In genomic region chr20:57306747-57307146, GRCh38 we compare ENCODE assay signal across 26 cellular contexts. TPM values are rescaled to one million over a fixed set of nuclear protein-coding genes. Genes with fewer than 3 reads are reported as not detected.
"Had no signal": no experiment of that assay in that cellular context is flagged by ENCODE, and none has a peak within 500 bp of the region (broad histone marks: within the 10 kb centered on the region; RNA-seq: fewer than 3 reads in every experiment).

No MANE protein-coding gene starts in this region.

- H3K36me3 Mint-ChIP-seq: immature natural killer cell; natural killer cell treated with Interleukin-12 subunit alpha and Interleukin-12 subunit beta and Interleukin-15 and Interleukin-18, amount 100 ng/mL, for 72 hours; neural progenitor cell had no signal

- H3K27ac Mint-ChIP-seq: effector memory CD8-positive, alpha-beta T cell; immature natural killer cell; natural killer cell treated with Interleukin-12 subunit alpha and Interleukin-12 subunit beta and Interleukin-15 and Interleukin-18, amount 100 ng/mL, for 72 hours; neural progenitor cell had no signal

- H3K9me3 ChIP-seq: gastroesophageal sphincter, ovary, right atrium auricular region, sigmoid colon, stomach, thoracic aorta, transverse colon had no signal

- H3K36me3 ChIP-seq: gastroesophageal sphincter, neural progenitor cell, ovary, right atrium auricular region, sigmoid colon, stomach, thoracic aorta, transverse colon had no signal

- H3K4me3 Mint-ChIP-seq: effector memory CD8-positive, alpha-beta T cell; immature natural killer cell; natural killer cell treated with Interleukin-12 subunit alpha and Interleukin-12 subunit beta and Interleukin-15 and Interleukin-18, amount 100 ng/mL, for 72 hours; neural progenitor cell had no signal

- H3K4me3 ChIP-seq: gastroesophageal sphincter, lung, neural progenitor cell, ovary, right atrium auricular region, sigmoid colon, skin epidermis, stomach, thoracic aorta, transverse colon had no signal

- DNase-seq: effector memory CD8-positive, alpha-beta T cell; glutamatergic neuron; immature natural killer cell; kidney; left cardiac atrium; left ventricle myocardium superior; mesenchymal stem cell; midbrain; nucleus accumbens; ovary; stimulated activated CD4-positive, alpha-beta T cell treated with anti-CD3 and anti-CD28 coated beads, Interleukin-12 subunit alpha, Interleukin-12 subunit beta, amount 100 ng/mL, for 4 hours; stimulated activated naive CD4-positive, alpha-beta T cell; stomach; substantia nigra; transverse colon had no signal

- H3K4me1 Mint-ChIP-seq: immature natural killer cell had no signal

- H3K27me3 ChIP-seq: neural progenitor cell, ovary, right atrium auricular region, transverse colon had no signal

- H3K4me1 ChIP-seq: gastroesophageal sphincter, neural progenitor cell, right atrium auricular region, sigmoid colon, stomach, transverse colon had no signal

- ATAC-seq: effector memory CD8-positive, alpha-beta T cell; gastroesophageal sphincter; left cardiac atrium; left ventricle myocardium superior; natural killer cell treated with Interleukin-12 subunit alpha and Interleukin-12 subunit beta and Interleukin-15 and Interleukin-18, amount 100 ng/mL, for 72 hours had no signal

- H3K27ac ChIP-seq: gastroesophageal sphincter, neural progenitor cell, ovary, right atrium auricular region, sigmoid colon, stomach, thoracic aorta, transverse colon had no signal

- H3K9me3 Mint-ChIP-seq: effector memory CD8-positive, alpha-beta T cell; immature natural killer cell; natural killer cell treated with Interleukin-12 subunit alpha and Interleukin-12 subunit beta and Interleukin-15 and Interleukin-18, amount 100 ng/mL, for 72 hours had no signal

RNA-seq across cellular contexts. Expression of gene SPO11, which starts 22.9 kb away (rescaled TPM):
- total RNA-seq: epithelial cell of proximal tubule; fibroblast of villous mesenchyme; gastroesophageal sphincter; kidney; left cardiac atrium; left ventricle myocardium superior; lung; natural killer cell treated with Interleukin-12 subunit alpha and Interleukin-12 subunit beta and Interleukin-15 and Interleukin-18, amount 100 ng/mL, for 72 hours; ovary; posterior vena cava; right atrium auricular region; sigmoid colon; stomach; thoracic aorta; transverse colon had no signal

RNA-seq across cellular contexts. Expression of gene BMP7, which starts 40.3 kb away (rescaled TPM):
- total RNA-seq: fibroblast of villous mesenchyme; natural killer cell treated with Interleukin-12 subunit alpha and Interleukin-12 subunit beta and Interleukin-15 and Interleukin-18, amount 100 ng/mL, for 72 hours had no signal
